21 cellular contexts compared by ENCODE assay signal in the genomic region with DNA sequence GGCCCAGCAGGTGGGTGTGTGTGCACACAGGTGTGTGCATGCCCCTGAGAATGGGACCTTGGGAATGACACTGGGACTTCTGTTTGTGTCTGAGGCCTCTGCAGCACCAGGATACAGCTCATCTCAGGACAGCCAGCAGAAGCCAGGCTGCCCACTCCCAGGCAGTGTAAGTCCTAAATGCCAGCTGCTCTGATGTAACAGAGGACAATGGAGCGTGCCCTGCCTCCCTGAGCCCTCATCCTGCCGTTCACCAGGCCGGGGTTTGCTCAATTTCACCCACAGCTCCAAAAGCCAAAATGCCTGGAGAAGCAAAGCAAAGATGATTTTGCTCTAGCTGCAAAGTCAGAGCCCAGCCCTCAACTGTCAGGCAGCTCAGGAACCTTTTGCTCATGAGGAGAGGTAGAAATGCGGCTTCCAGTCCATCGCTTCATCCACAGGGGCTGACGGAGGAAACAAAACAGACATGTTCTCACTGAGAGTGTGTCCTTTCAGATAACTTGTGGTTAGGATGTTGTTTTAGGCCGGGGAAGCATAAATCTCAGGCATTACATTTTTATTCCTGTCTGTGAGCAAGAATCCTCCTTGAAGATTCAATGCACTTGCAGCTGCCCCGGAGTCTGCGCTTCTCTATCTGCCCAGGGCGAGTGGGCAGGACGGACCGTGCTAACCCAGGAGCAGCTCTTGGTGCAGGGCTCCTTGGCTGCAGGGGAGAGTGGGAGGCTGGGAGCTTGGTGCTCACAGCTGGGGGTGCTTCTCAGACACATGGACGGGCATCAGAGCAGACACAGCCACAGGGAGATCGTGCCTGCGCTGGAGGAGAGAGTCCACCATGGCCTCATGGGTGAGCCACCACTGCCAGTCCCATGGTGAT.
A peak's percentile ranks its signal among the peaks of the same experiment; 100 is the strongest.
DNase-seq lines count a peak whose midpoint lies in the region; ATAC-seq and TF ChIP-seq lines count a peak whose summit lies in the region.
"Had no signal": no experiment of that assay in that cellular context is flagged by ENCODE, and none has a peak within 500 bp of the region (broad histone marks: within the 10 kb centered on the region; RNA-seq: fewer than 3 reads in every experiment).

No MANE protein-coding gene starts in this region.

- H3K4ac ChIP-seq in neuronal stem cell (ENCODE audit: low read length): no peak overlapping the region

- no peaks in the 10 kb centered on the region for H4K20me1 ChIP-seq in BLaER1 treated with 17β-estradiol and CSF1 and Interleukin-3, amounts not matched to agents 10 nM and 100 nM

- H3K9me3 ChIP-seq in BLaER1 treated with 17β-estradiol and CSF1 and Interleukin-3, amounts not matched to agents 10 nM and 100 nM (replicated peaks in 1 of 11): no peaks in the 10 kb centered on the region
- no peaks in the 10 kb centered on the region for H3K9me3 ChIP-seq in neuronal stem cell (replicated peaks in 1 of 2; ENCODE audit: control insufficient read depth in 2 of 2, insufficient read depth in 1 of 2, low read depth in 1 of 2, low read length in 2 of 2)
- H3K9me3 ChIP-seq: ascending aorta, Peyer's patch, suprapubic skin had no signal

- H2AK5ac ChIP-seq in neuronal stem cell (ENCODE audit: low read depth, low read length): peak overlapping the region; percentile 3

- no peak overlapping the region for H2BK5ac ChIP-seq in neuronal stem cell (ENCODE audit: low read length)

- H3K23ac ChIP-seq in neuronal stem cell (ENCODE audit: low read depth, low read length, poor library complexity): no peak overlapping the region

- peak overlapping the region in 8 of 11 experiments; percentile 10 to 59 (median 39); a peak in 10 of 22 replicates for H3K9ac ChIP-seq in BLaER1 treated with 17β-estradiol and CSF1 and Interleukin-3, amounts not matched to agents 10 nM and 100 nM
- no peak overlapping the region for H3K9ac ChIP-seq in neuronal stem cell (ENCODE audit: low read depth, low read length, poor library complexity)

- no peak overlapping the region for H4K8ac ChIP-seq in neuronal stem cell (ENCODE audit: low read depth, low read length)

- WGBS in neuronal stem cell (ENCODE audit: extremely low coverage in 2 of 2, insufficient read length in 2 of 2, insufficient replicate concordance in 1 of 2), 2 donors: no CpG with 5 or more reads among the region's 15 CpGs

- TF ChIP-seq CTCF in coronary artery (IDR thresholded peaks at IDR 0.05): no peak

- no peak overlapping the region for H3K4me3 ChIP-seq in BLaER1 treated with 17β-estradiol and CSF1 and Interleukin-3, amounts not matched to agents 10 nM and 100 nM
- H3K4me3 ChIP-seq in coronary artery (no peak overlapping the region), neuronal stem cell (ENCODE audit: low read length in 2 of 2) (no peak overlapping the region)
- H3K4me3 ChIP-seq: ascending aorta, Peyer's patch, SK-N-MC, suprapubic skin had no signal

- H3K27me3 ChIP-seq in BLaER1 treated with 17β-estradiol and CSF1 and Interleukin-3, amounts not matched to agents 10 nM and 100 nM: no peaks in the 10 kb centered on the region
- peaks cover 0 to 47% (median 0%) of the 10 kb centered on the region in 3 experiments for H3K27me3 ChIP-seq in neuronal stem cell (ENCODE audit: control insufficient read depth in 3 of 3, insufficient read depth in 3 of 3, low read depth in 1 of 3, low read length in 3 of 3)
- H3K27me3 ChIP-seq: ascending aorta, foreskin keratinocyte, Peyer's patch, suprapubic skin had no signal

- no peak overlapping the region for H4K91ac ChIP-seq in neuronal stem cell (ENCODE audit: low read depth, low read length, poor library complexity)

- no peak overlapping the region for H2AFZ ChIP-seq in neuronal stem cell (ENCODE audit: low read length)

- H3K27ac ChIP-seq in BLaER1 treated with 17β-estradiol and CSF1 and Interleukin-3, amounts not matched to agents 10 nM and 100 nM: peak overlapping the region in 8 of 11 experiments; percentile 30 to 63 (median 56); a peak in 15 of 22 replicates
- H3K27ac ChIP-seq in coronary artery: no peak overlapping the region
- no peak overlapping the region for H3K27ac ChIP-seq in neuronal stem cell (replicated peaks; ENCODE audit: low read length)
- H3K27ac ChIP-seq: ascending aorta, foreskin keratinocyte, Peyer's patch, SK-N-MC, suprapubic skin had no signal

- H3K4me2 ChIP-seq in BLaER1 treated with 17β-estradiol and CSF1 and Interleukin-3, amounts not matched to agents 10 nM and 100 nM: peak overlapping the region; percentile 58 to 85 (median 71)
- no peak overlapping the region for H3K4me2 ChIP-seq in neuronal stem cell (ENCODE audit: insufficient read depth, low read length, poor library complexity, severe bottlenecking)

- H3K4me1 ChIP-seq in BLaER1 treated with 17β-estradiol and CSF1 and Interleukin-3, amounts not matched to agents 10 nM and 100 nM: peaks cover 34 to 54% (median 43%) of the 10 kb centered on the region in 10 experiments
- peaks cover 0 to 1% of the 10 kb centered on the region in 2 donors for H3K4me1 ChIP-seq in neuronal stem cell (ENCODE audit: control insufficient read depth in 2 of 2, insufficient read depth in 1 of 2, low read depth in 1 of 2, low read length in 2 of 2)
- H3K4me1 ChIP-seq: ascending aorta, foreskin keratinocyte, Peyer's patch, suprapubic skin had no signal

- no peaks in the 10 kb centered on the region for H3K36me3 ChIP-seq in BLaER1 treated with 17β-estradiol and CSF1 and Interleukin-3, amounts not matched to agents 10 nM and 100 nM
- H3K36me3 ChIP-seq in neuronal stem cell (replicated peaks in 1 of 2; ENCODE audit: control insufficient read depth in 2 of 2, insufficient read depth in 2 of 2, low read length in 2 of 2): no peaks in the 10 kb centered on the region
- H3K36me3 ChIP-seq: ascending aorta, Peyer's patch, suprapubic skin had no signal

- H3K79me1 ChIP-seq in neuronal stem cell (ENCODE audit: low read depth, low read length): no peaks in the 10 kb centered on the region

- no peak for ATAC-seq in GM21360 (IDR thresholded peaks at IDR 0.05; ENCODE audit: unreplicated experiment)
- ATAC-seq in HG02852 (IDR thresholded peaks at IDR 0.05; ENCODE audit: unreplicated experiment): no peak
- ATAC-seq: foreskin keratinocyte had no signal

- H3K14ac ChIP-seq in neuronal stem cell (ENCODE audit: low read length): no peak overlapping the region

- no peak overlapping the region for H2BK12ac ChIP-seq in neuronal stem cell (ENCODE audit: low read length)

- DNase-seq in HT1080 (ENCODE audit: low read depth) (peak; percentile 22), coronary artery (ENCODE audit: low spot score) (peak; percentile 45), neuronal stem cell (ENCODE audit: low spot score) (no peak), T1000 (lab: John Stamatoyannopoulos, UW) (no peak)
- no peak for DNase-seq in activated CD4-positive, alpha-beta T cell treated with anti-CD3 and anti-CD28 coated beads for 48 hours
- DNase-seq: activated CD4-positive, CD25-positive, alpha-beta regulatory T cell; foreskin keratinocyte; HFFc6; hypothalamus; Kasumi-1; NCI-H1092 treated with DMSO at 0.1 percent for 48 hours; NCI-H774; occipital lobe; stimulated activated CD4-positive, alpha-beta T cell treated with anti-CD3 and anti-CD28 coated beads, Interleukin-4, amount 100 ng/mL, for 4 hours had no signal

- no peak overlapping the region for H3K18ac ChIP-seq in neuronal stem cell (ENCODE audit: low read length)

- no peak overlapping the region for H2BK15ac ChIP-seq in neuronal stem cell (ENCODE audit: low read length)

- H2BK120ac ChIP-seq in neuronal stem cell (ENCODE audit: low read depth, low read length): no peak overlapping the region

Comparison
In these comparisons a context has a peak if more than half of its experiments do, and no peak if none do; other contexts are left out.
1. H3K27ac ChIP-seq: peak in BLaER1 treated with 17β-estradiol and CSF1 and Interleukin-3, amounts not matched to agents 10 nM and 100 nM (8 of 11); none in coronary artery (0 of 2) and neuronal stem cell (single experiment).
2. DNase-seq: peak in HT1080 (single experiment) and coronary artery (single experiment); none in neuronal stem cell (single experiment), activated CD4-positive, alpha-beta T cell treated with anti-CD3 and anti-CD28 coated beads for 48 hours (single experiment) and T1000 (single experiment).